ENCODE assay signal across 1 cellular context in genomic region chr16:56549744-56550385, GRCh38.
TF ChIP-seq lines count a peak whose summit lies in the region.

No MANE protein-coding gene starts in this region.

TF ChIP-seq in IMR-90, 13 proteins besides CTCF, POLR2A, EP300 and RAD21:
- TF ChIP-seq USF2 (IDR thresholded peaks at IDR 0.05; ENCODE audit: low read depth, low read length) = no peak
- no peak for TF ChIP-seq FOS (IDR thresholded peaks at IDR 0.05; ENCODE audit: low read depth, low read length)
